In the genomic region with DNA sequence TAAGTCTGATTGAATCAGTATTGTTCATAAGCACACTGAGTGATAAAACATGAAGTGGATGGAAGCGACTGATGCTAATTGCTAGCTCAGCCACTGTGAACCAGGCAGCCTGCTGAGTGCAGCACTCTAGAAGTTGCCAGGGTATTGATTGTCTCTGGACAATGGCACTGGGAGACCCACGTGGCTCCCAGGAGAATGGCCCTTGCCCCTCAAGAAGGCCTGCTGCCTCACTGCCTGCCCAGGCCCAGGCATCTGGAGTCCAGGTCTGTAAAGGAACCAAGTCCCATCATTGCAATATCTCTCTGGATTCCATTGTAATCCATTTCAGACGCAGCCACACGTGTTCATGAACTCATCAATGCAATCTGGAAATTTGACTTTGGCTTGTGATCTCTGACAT, we compare ENCODE assay signal across 9 cellular contexts.
"Had no signal": no experiment of that assay in that cellular context is flagged by ENCODE, and none has a peak within 500 bp of the region (broad histone marks: within the 10 kb centered on the region; RNA-seq: fewer than 3 reads in every experiment).

No MANE protein-coding gene starts in this region.

- H3K9me3 ChIP-seq: HAP-1 had no signal

- H3K9ac ChIP-seq: GM23248 had no signal

- H3K36me3 ChIP-seq: HAP-1 had no signal

- H3K4me3 Mint-ChIP-seq: HFFc6 had no signal

- H3K27ac ChIP-seq: GM23248 had no signal

- H3K4me3 ChIP-seq: GM23248, HAP-1, K562 had no signal

- H2AFZ ChIP-seq: GM23248 had no signal

- ATAC-seq: HCT116, K562 had no signal

- H3K27ac Mint-ChIP-seq: HFFc6 had no signal

- DNase-seq: GM23248, GOT3, H7, HFFc6, IMR-90, KG1 had no signal
